ENCODE assay signal across 18 cellular contexts in the genomic region with DNA sequence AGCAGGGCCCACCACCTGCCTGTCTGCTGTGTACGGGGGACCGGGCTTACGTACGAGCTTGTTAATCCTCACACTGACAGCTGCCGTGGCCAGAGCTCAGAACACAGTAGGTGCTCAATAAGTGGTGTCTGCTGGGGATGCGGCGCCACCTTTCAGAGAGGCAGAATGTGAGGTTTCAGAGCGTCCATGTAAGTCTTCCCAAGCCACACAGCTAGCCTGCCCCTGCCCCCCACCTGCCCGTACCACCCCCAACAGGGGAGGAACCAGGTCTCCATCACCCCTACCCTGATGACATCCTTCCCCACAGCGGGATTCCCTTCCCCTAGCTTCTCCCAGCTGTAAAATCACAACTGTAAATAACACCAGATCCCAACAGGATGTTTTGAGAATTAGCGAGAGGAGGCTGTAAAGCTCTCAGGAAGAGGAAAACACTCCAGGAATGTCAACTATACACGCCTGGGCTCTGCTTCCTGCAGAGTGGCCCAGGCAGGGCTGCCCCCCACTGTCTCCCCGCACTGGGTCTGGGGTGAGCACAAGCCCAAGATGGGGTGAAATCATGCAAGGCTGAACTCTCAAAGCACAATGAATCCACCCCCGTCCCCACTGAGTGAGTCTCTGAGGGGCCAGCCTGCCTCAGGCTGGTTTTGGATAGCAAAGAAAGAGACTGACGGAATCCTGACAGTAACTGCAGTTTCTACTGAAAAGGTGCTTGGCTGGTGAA.
DNase-seq lines count a peak whose midpoint lies in the region; ATAC-seq and TF ChIP-seq lines count a peak whose summit lies in the region.
"Had no signal": no experiment of that assay in that cellular context is flagged by ENCODE, and none has a peak within 500 bp of the region (broad histone marks: within the 10 kb centered on the region; RNA-seq: fewer than 3 reads in every experiment).

No MANE protein-coding gene starts in this region.

- no peaks in the 10 kb centered on the region for H3K9me3 ChIP-seq in neural cell (ENCODE audit: low read length)
- H3K9me3 ChIP-seq: right atrium auricular region, uterus had no signal

- no peaks in the 10 kb centered on the region for H3K9me3 Mint-ChIP-seq in natural killer cell treated with Interleukin-12 subunit alpha and Interleukin-12 subunit beta and Interleukin-15 and Interleukin-18, amount 100 ng/mL, for 72 hours
- H3K9me3 Mint-ChIP-seq in natural killer cell (no peaks in the 10 kb centered on the region), endothelial cell (ENCODE audit: unreplicated experiment) (no peaks in the 10 kb centered on the region)

- no peaks in the 10 kb centered on the region for H3K4me1 Mint-ChIP-seq in natural killer cell treated with Interleukin-12 subunit alpha and Interleukin-12 subunit beta and Interleukin-15 and Interleukin-18, amount 100 ng/mL, for 72 hours (ENCODE audit: low read depth in 2 of 2)
- H3K4me1 Mint-ChIP-seq in natural killer cell: no peaks in the 10 kb centered on the region
- H3K4me1 Mint-ChIP-seq in endothelial cell (ENCODE audit: unreplicated experiment): peaks cover 26% of the 10 kb centered on the region

- H3K4me3 Mint-ChIP-seq in natural killer cell treated with Interleukin-12 subunit alpha and Interleukin-12 subunit beta and Interleukin-15 and Interleukin-18, amount 100 ng/mL, for 72 hours: no peak overlapping the region
- H3K4me3 Mint-ChIP-seq in natural killer cell: no peak overlapping the region
- H3K4me3 Mint-ChIP-seq in endothelial cell (ENCODE audit: unreplicated experiment): peak overlapping the region; percentile 59

- no peak overlapping the region for H3K27ac Mint-ChIP-seq in natural killer cell treated with Interleukin-12 subunit alpha and Interleukin-12 subunit beta and Interleukin-15 and Interleukin-18, amount 100 ng/mL, for 72 hours
- no peak overlapping the region for H3K27ac Mint-ChIP-seq in natural killer cell
- peak overlapping the region; percentile 98 for H3K27ac Mint-ChIP-seq in endothelial cell (ENCODE audit: unreplicated experiment)

- TF ChIP-seq EP300 in neural cell (conservative IDR thresholded peaks at IDR 0.05; ENCODE audit: poor library complexity, severe bottlenecking): no peak

- H3K9ac ChIP-seq in neural cell (ENCODE audit: low read length): peak overlapping the region; percentile 5

- intact Hi-C loops in natural killer cell (cut with micrococcal nuclease): no loop called here

- H3K79me2 ChIP-seq in neural cell (replicated peaks; ENCODE audit: insufficient read depth, low read length): no peaks in the 10 kb centered on the region

- DNase-seq in natural killer cell treated with Interleukin-12 subunit alpha and Interleukin-12 subunit beta and Interleukin-15 and Interleukin-18, amount 100 ng/mL, for 72 hours (ENCODE audit: low spot score): peak; percentile 56
- DNase-seq in natural killer cell (no peak), endothelial cell (ENCODE audit: low spot score) (peak; percentile 44), A172 (ENCODE audit: low spot score) (no peak), NCI-H345 (lab: John Stamatoyannopoulos, UW) (no peak)
- DNase-seq: brain microvascular endothelial cell; effector memory CD4-positive, alpha-beta T cell; foreskin fibroblast; IMR-90; NCI-H1048; NCI-H2227 treated with DMSO at 0.1 percent for 48 hours; PC-9; stimulated activated CD4-positive, alpha-beta T cell treated with anti-CD3 and anti-CD28 coated beads, Interleukin-4, amount 100 ng/mL, for 24 hours; uterus had no signal

- no peak for ATAC-seq in natural killer cell treated with Interleukin-12 subunit alpha and Interleukin-12 subunit beta and Interleukin-15 and Interleukin-18, amount 100 ng/mL, for 72 hours
- ATAC-seq in natural killer cell (no peak), GM18505 (IDR thresholded peaks at IDR 0.05; ENCODE audit: unreplicated experiment) (no peak), HG02938 (IDR thresholded peaks at IDR 0.05; ENCODE audit: unreplicated experiment) (no peak)

- TF ChIP-seq CTCF in natural killer cell (IDR thresholded peaks at IDR 0.05): no peak
- TF ChIP-seq CTCF in endothelial cell (IDR thresholded peaks at IDR 0.05; ENCODE audit: unreplicated experiment): no peak
- no peak for TF ChIP-seq CTCF in neural cell (IDR thresholded peaks at IDR 0.05; ENCODE audit: poor library complexity, severe bottlenecking)

- peaks cover 0 to 14% of the 10 kb centered on the region in 2 donors for H3K27me3 Mint-ChIP-seq in natural killer cell treated with Interleukin-12 subunit alpha and Interleukin-12 subunit beta and Interleukin-15 and Interleukin-18, amount 100 ng/mL, for 72 hours
- H3K27me3 Mint-ChIP-seq in natural killer cell (ENCODE audit: low read depth in 2 of 2) (peaks cover 6 to 28% of the 10 kb centered on the region in 2 donors), endothelial cell (ENCODE audit: unreplicated experiment) (peaks cover 5% of the 10 kb centered on the region)

- TF ChIP-seq RAD21 in neural cell (conservative IDR thresholded peaks at IDR 0.05): no peak

- H2AFZ ChIP-seq in neural cell (ENCODE audit: low read depth, low read length): no peak overlapping the region
- H2AFZ ChIP-seq: PC-9 had no signal

- no peaks in the 10 kb centered on the region for H4K20me1 ChIP-seq in neural cell (ENCODE audit: insufficient read depth)

- H3K36me3 ChIP-seq in neural cell (ENCODE audit: insufficient read depth, low read length): no peaks in the 10 kb centered on the region
- H3K36me3 ChIP-seq: brain microvascular endothelial cell, right atrium auricular region, uterus had no signal

- no peaks in the 10 kb centered on the region for H3K27me3 ChIP-seq in neural cell (ENCODE audit: insufficient read depth, low read depth, low read length)
- H3K27me3 ChIP-seq: brain microvascular endothelial cell, right atrium auricular region, uterus had no signal

- no peak overlapping the region for H3K4me3 ChIP-seq in neural cell (ENCODE audit: low read length)
- H3K4me3 ChIP-seq: PC-9, right atrium auricular region, uterus had no signal

- H3K36me3 Mint-ChIP-seq in natural killer cell treated with Interleukin-12 subunit alpha and Interleukin-12 subunit beta and Interleukin-15 and Interleukin-18, amount 100 ng/mL, for 72 hours: no peaks in the 10 kb centered on the region
- H3K36me3 Mint-ChIP-seq in natural killer cell (no peaks in the 10 kb centered on the region), endothelial cell (ENCODE audit: low read depth, unreplicated experiment) (peaks cover 9% of the 10 kb centered on the region)

- no peaks in the 10 kb centered on the region for H3K9me2 ChIP-seq in neural cell (ENCODE audit: insufficient read depth, low read length)

- H3K4me2 ChIP-seq in neural cell (ENCODE audit: low read length): no peak overlapping the region
- H3K4me2 ChIP-seq: PC-9 had no signal

- no peak overlapping the region for H3K27ac ChIP-seq in neural cell (ENCODE audit: low read length)
- H3K27ac ChIP-seq: brain microvascular endothelial cell, PC-9, right atrium auricular region, uterus had no signal

- no peak for TF ChIP-seq POLR2A in GM18505 (IDR thresholded peaks at IDR 0.05; ENCODE audit: borderline replicate concordance, extremely low read depth, insufficient read depth, insufficient read length)

- H3F3A ChIP-seq in neural cell (ENCODE audit: insufficient read depth, low read length, poor library complexity, severe bottlenecking): no peaks in the 10 kb centered on the region

TF ChIP-seq in neural cell, 6 proteins besides CTCF, POLR2A, EP300 and RAD21:
- TF ChIP-seq EZH2 (IDR thresholded peaks at IDR 0.05; ENCODE audit: borderline replicate concordance, insufficient read depth, low read length, poor library complexity, severe bottlenecking) (no peak), POLR2AphosphoS5 (IDR thresholded peaks at IDR 0.05) (no peak), SMC3 (conservative IDR thresholded peaks at IDR 0.05; ENCODE audit: poor library complexity) (no peak), REST (IDR thresholded peaks at IDR 0.05; ENCODE audit: borderline replicate concordance) (no peak), MXI1 (conservative IDR thresholded peaks at IDR 0.05; ENCODE audit: poor library complexity, severe bottlenecking) (no peak), TAF1 (IDR thresholded peaks at IDR 0.05; ENCODE audit: low read depth) (no peak)

Comparison
In these comparisons a context has a peak if more than half of its experiments do, and no peak if none do; other contexts are left out.
1. DNase-seq: peak in natural killer cell treated with Interleukin-12 subunit alpha and Interleukin-12 subunit beta and Interleukin-15 and Interleukin-18, amount 100 ng/mL, for 72 hours (single experiment) and endothelial cell (single experiment); none in natural killer cell (single experiment), A172 (single experiment) and NCI-H345 (single experiment).